ENCODE assay signal across 1 cellular context in genomic region chr1:92076363-92076762, GRCh38.
TF ChIP-seq lines count a peak whose summit lies in the region.

No MANE protein-coding gene starts in this region.

TF ChIP-seq in HEK293, 187 proteins besides CTCF, POLR2A, EP300 and RAD21 (continued from another document and continues in another):
- TF ChIP-seq, protein P1, sequence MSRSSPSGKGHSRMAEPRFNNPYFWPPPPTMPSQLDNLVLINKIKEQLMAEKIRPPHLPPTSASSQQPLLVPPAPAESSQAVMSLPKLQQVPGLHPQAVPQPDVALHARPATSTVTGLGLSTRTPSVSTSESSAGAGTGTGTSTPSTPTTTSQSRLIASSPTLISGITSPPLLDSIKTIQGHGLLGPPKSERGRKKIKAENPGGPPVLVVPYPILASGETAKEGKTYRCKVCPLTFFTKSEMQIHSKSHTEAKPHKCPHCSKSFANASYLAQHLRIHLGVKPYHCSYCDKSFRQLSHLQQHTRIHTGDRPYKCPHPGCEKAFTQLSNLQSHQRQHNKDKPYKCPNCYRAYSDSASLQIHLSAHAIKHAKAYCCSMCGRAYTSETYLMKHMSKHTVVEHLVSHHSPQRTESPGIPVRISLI (tag by site-specific recombination; IDR thresholded peaks at IDR 0.05) = no peak
- TF ChIP-seq ZFP3 (tag by site-specific recombination; IDR thresholded peaks at IDR 0.05; ENCODE audit: low read depth) (no peak), ZNF391 (tag by site-specific recombination; IDR thresholded peaks at IDR 0.05; ENCODE audit: borderline replicate concordance, low read depth) (no peak), ZSCAN4 (tag by site-specific recombination; IDR thresholded peaks at IDR 0.05) (no peak), ZNF707 (tag by site-specific recombination; IDR thresholded peaks at IDR 0.05) (no peak), TRIM28 (IDR thresholded peaks at IDR 0.05; ENCODE audit: borderline replicate concordance, low read length) (no peak), ZNF266 (tag by site-specific recombination; IDR thresholded peaks at IDR 0.05; ENCODE audit: low read depth) (peak; percentile 36; the same call in 1 of the 2 replicates), ZNF701 (tag by site-specific recombination; IDR thresholded peaks at IDR 0.05) (no peak), INSM2 (tag by site-specific recombination; IDR thresholded peaks at IDR 0.05) (no peak), ZNF510 (tag by site-specific recombination; IDR thresholded peaks at IDR 0.05; ENCODE audit: insufficient replicate concordance) (peak; percentile 42), ZNF571 (tag by site-specific recombination; IDR thresholded peaks at IDR 0.05) (no peak), PATZ1 (tag by site-specific recombination; IDR thresholded peaks at IDR 0.05) (no peak), ZNF221 (tag by site-specific recombination; IDR thresholded peaks at IDR 0.05; ENCODE audit: borderline replicate concordance) (no peak), MEIS1 (CRISPR knock-in tag; IDR thresholded peaks at IDR 0.05; ENCODE audit: borderline replicate concordance) (no peak), ZBTB26 (tag by site-specific recombination; optimal IDR thresholded peaks at IDR 0.05) (no peak), ZFHX2 (tag by site-specific recombination; conservative IDR thresholded peaks at IDR 0.05) (no peak), ZNF26 (tag by site-specific recombination; IDR thresholded peaks at IDR 0.05) (no peak), ZNF48 (tag by site-specific recombination; IDR thresholded peaks at IDR 0.05) (no peak), REPIN1 (tag by site-specific recombination; IDR thresholded peaks at IDR 0.05; ENCODE audit: low read depth) (no peak), ZNF843 (tag by site-specific recombination; IDR thresholded peaks at IDR 0.05) (no peak), TCF7L2 (IDR thresholded peaks at IDR 0.05; ENCODE audit: borderline replicate concordance, low read depth, low read length) (no peak), ZNF423 (tag by site-specific recombination; IDR thresholded peaks at IDR 0.05) (no peak), ZNF19 (tag by site-specific recombination; IDR thresholded peaks at IDR 0.05; ENCODE audit: low read depth) (0 out of 2 replicates have a peak, but pooled peaks have one; percentile 54), PBX3 (CRISPR knock-in tag; IDR thresholded peaks at IDR 0.05) (no peak), OVOL3 (tag by site-specific recombination; IDR thresholded peaks at IDR 0.05) (0 out of 2 replicates have a peak, but pooled peaks have one; percentile 32), ZNF174 (tag by site-specific recombination; IDR thresholded peaks at IDR 0.05) (no peak), BCL11A (tag by site-specific recombination; IDR thresholded peaks at IDR 0.05; ENCODE audit: low read depth) (no peak), ZNF704 (tag by site-specific recombination; IDR thresholded peaks at IDR 0.05) (no peak), ZNF146 (tag by site-specific recombination; IDR thresholded peaks at IDR 0.05) (no peak), PRDM6 (tag by site-specific recombination; IDR thresholded peaks at IDR 0.05) (no peak), ZNF747 (tag by site-specific recombination; IDR thresholded peaks at IDR 0.05) (no peak), IKZF3 (tag by site-specific recombination; IDR thresholded peaks at IDR 0.05) (no peak)
- TF ChIP-seq, protein P2, sequence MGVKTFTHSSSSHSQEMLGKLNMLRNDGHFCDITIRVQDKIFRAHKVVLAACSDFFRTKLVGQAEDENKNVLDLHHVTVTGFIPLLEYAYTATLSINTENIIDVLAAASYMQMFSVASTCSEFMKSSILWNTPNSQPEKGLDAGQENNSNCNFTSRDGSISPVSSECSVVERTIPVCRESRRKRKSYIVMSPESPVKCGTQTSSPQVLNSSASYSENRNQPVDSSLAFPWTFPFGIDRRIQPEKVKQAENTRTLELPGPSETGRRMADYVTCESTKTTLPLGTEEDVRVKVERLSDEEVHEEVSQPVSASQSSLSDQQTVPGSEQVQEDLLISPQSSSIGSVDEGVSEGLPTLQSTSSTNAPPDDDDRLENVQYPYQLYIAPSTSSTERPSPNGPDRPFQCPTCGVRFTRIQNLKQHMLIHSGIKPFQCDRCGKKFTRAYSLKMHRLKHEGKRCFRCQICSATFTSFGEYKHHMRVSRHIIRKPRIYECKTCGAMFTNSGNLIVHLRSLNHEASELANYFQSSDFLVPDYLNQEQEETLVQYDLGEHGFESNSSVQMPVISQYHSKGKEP (tag by site-specific recombination; IDR thresholded peaks at IDR 0.05) = no peak
- TF ChIP-seq, protein P3, sequence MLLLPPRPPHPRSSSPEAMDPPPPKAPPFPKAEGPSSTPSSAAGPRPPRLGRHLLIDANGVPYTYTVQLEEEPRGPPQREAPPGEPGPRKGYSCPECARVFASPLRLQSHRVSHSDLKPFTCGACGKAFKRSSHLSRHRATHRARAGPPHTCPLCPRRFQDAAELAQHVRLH (tag by site-specific recombination; IDR thresholded peaks at IDR 0.05) = no peak
- TF ChIP-seq, protein P4, sequence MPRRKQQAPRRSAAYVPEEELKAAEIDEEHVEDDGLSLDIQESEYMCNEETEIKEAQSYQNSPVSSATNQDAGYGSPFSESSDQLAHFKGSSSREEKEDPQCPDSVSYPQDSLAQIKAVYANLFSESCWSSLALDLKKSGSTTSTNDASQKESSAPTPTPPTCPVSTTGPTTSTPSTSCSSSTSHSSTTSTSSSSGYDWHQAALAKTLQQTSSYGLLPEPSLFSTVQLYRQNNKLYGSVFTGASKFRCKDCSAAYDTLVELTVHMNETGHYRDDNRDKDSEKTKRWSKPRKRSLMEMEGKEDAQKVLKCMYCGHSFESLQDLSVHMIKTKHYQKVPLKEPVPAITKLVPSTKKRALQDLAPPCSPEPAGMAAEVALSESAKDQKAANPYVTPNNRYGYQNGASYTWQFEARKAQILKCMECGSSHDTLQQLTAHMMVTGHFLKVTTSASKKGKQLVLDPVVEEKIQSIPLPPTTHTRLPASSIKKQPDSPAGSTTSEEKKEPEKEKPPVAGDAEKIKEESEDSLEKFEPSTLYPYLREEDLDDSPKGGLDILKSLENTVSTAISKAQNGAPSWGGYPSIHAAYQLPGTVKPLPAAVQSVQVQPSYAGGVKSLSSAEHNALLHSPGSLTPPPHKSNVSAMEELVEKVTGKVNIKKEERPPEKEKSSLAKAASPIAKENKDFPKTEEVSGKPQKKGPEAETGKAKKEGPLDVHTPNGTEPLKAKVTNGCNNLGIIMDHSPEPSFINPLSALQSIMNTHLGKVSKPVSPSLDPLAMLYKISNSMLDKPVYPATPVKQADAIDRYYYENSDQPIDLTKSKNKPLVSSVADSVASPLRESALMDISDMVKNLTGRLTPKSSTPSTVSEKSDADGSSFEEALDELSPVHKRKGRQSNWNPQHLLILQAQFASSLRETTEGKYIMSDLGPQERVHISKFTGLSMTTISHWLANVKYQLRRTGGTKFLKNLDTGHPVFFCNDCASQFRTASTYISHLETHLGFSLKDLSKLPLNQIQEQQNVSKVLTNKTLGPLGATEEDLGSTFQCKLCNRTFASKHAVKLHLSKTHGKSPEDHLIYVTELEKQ (tag by site-specific recombination; IDR thresholded peaks at IDR 0.05; ENCODE audit: borderline replicate concordance) = no peak
- TF ChIP-seq, protein P5, sequence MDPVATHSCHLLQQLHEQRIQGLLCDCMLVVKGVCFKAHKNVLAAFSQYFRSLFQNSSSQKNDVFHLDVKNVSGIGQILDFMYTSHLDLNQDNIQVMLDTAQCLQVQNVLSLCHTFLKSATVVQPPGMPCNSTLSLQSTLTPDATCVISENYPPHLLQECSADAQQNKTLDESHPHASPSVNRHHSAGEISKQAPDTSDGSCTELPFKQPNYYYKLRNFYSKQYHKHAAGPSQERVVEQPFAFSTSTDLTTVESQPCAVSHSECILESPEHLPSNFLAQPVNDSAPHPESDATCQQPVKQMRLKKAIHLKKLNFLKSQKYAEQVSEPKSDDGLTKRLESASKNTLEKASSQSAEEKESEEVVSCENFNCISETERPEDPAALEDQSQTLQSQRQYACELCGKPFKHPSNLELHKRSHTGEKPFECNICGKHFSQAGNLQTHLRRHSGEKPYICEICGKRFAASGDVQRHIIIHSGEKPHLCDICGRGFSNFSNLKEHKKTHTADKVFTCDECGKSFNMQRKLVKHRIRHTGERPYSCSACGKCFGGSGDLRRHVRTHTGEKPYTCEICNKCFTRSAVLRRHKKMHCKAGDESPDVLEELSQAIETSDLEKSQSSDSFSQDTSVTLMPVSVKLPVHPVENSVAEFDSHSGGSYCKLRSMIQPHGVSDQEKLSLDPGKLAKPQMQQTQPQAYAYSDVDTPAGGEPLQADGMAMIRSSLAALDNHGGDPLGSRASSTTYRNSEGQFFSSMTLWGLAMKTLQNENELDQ (tag by site-specific recombination; IDR thresholded peaks at IDR 0.05; ENCODE audit: low read depth) = no peak
